In the genomic region with DNA sequence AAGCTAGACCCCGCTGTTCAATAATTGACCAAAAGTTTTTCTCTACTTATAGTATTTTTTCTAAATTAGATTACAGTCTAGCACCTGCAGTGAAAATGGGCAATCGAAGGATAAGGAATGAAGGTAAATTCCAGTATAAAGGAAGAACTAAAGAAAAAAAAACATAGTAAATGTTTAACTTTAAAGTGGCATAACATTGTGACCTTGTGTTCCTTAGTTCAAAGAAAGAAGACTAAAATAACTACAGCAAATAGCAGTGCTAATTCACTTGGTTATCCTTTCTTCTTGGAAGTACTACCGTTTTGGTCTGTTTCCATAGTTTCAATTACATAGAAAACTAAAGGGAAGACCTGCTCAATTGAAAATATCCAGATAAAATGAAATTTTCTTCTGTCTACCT, we compare ENCODE assay signal across 31 cellular contexts. TPM values are rescaled to one million over a fixed set of nuclear protein-coding genes. Genes with fewer than 3 reads are reported as not detected.
DNase-seq lines count a peak whose midpoint lies in the region; ATAC-seq and TF ChIP-seq lines count a peak whose summit lies in the region.
"Had no signal": no experiment of that assay in that cellular context is flagged by ENCODE, and none has a peak within 500 bp of the region (broad histone marks: within the 10 kb centered on the region; RNA-seq: fewer than 3 reads in every experiment).

No MANE protein-coding gene starts in this region.

- H3K9me3 ChIP-seq in T-helper 17 cell (ENCODE audit: control insufficient read depth, low read length, poor library complexity, severe bottlenecking) (no peaks in the 10 kb centered on the region), mucosa of descending colon (no peaks in the 10 kb centered on the region), stomach (no peaks in the 10 kb centered on the region), suprapubic skin (no peaks in the 10 kb centered on the region)
- H3K9me3 ChIP-seq: ascending aorta, SJCRH30, spleen, thyroid gland had no signal

- no peaks in the 10 kb centered on the region for H3K36me3 ChIP-seq in mucosa of descending colon (ENCODE audit: low read depth)
- H3K36me3 ChIP-seq in stomach = no peaks in the 10 kb centered on the region
- no peaks in the 10 kb centered on the region for H3K36me3 ChIP-seq in suprapubic skin
- H3K36me3 ChIP-seq: ascending aorta, SJCRH30, spleen, thyroid gland had no signal

- TF ChIP-seq EP300 in stomach (IDR thresholded peaks at IDR 0.05) (no peak), suprapubic skin (IDR thresholded peaks at IDR 0.05) (no peak)

- H3K27ac ChIP-seq in stomach (peak overlapping the region in 4 of 5 donors; percentile 2 to 56 (median 36)), coronary artery (no peak overlapping the region), suprapubic skin (no peak overlapping the region)
- H3K27ac ChIP-seq: ascending aorta, C4-2B, SJCRH30, spleen, thyroid gland had no signal

- no peak for TF ChIP-seq CTCF in mucosa of descending colon (IDR thresholded peaks at IDR 0.05)
- no peak for TF ChIP-seq CTCF in stomach (IDR thresholded peaks at IDR 0.05)
- TF ChIP-seq CTCF in coronary artery (IDR thresholded peaks at IDR 0.05) = no peak
- no peak for TF ChIP-seq CTCF in suprapubic skin (IDR thresholded peaks at IDR 0.05)

- ATAC-seq in T-helper 17 cell (no peak), mucosa of descending colon (peak; percentile 62)
- ATAC-seq: K562; naive thymus-derived CD8-positive, alpha-beta T cell; right cardiac atrium; stimulated activated naive CD8-positive, alpha-beta T cell treated with anti-CD3 and anti-CD28 coated beads, Interleukin-15, amount 100 ng/mL, for 72 hours; WTC11 had no signal

- H3K4me1 ChIP-seq in mucosa of descending colon (ENCODE audit: low read depth) (peaks cover 41% of the 10 kb centered on the region), stomach (peaks cover 70 to 100% (median 91%) of the 10 kb centered on the region in 4 donors), suprapubic skin (peaks cover 44% of the 10 kb centered on the region)

- H3K27me3 ChIP-seq in stomach (no peaks in the 10 kb centered on the region), suprapubic skin (no peaks in the 10 kb centered on the region)
- H3K27me3 ChIP-seq: ascending aorta, SJCRH30, spleen, thyroid gland had no signal

- intact Hi-C loops in mucosa of descending colon (cut with DNase I, micrococcal nuclease) = no loop called here
- intact Hi-C loops in stomach (cut with DNase I; ENCODE audit: low total_unique reads) = no loop called here

- H3K27me3 Mint-ChIP-seq in T-helper 17 cell (no peaks in the 10 kb centered on the region), immature natural killer cell (ENCODE audit: low read depth in 3 of 3) (no peaks in the 10 kb centered on the region)
- H3K27me3 Mint-ChIP-seq: activated CD4-positive, alpha-beta T cell treated with anti-CD3 and anti-CD28 coated beads, Interleukin-2, amount 10 ng/mL, durations not matched to agents 7 days and 5 days; naive thymus-derived CD8-positive, alpha-beta T cell; stimulated activated naive CD8-positive, alpha-beta T cell treated with anti-CD3 and anti-CD28 coated beads, Interleukin-15, amount 100 ng/mL, for 72 hours had no signal

- H3K4me3 Mint-ChIP-seq in T-helper 17 cell (no peak overlapping the region), immature natural killer cell (peak overlapping the region in 1 of 5 donors; percentile 22)
- H3K4me3 Mint-ChIP-seq: activated CD4-positive, alpha-beta T cell treated with anti-CD3 and anti-CD28 coated beads, Interleukin-2, amount 10 ng/mL, durations not matched to agents 7 days and 5 days; naive thymus-derived CD8-positive, alpha-beta T cell; stimulated activated naive CD8-positive, alpha-beta T cell treated with anti-CD3 and anti-CD28 coated beads, Interleukin-15, amount 100 ng/mL, for 72 hours; WTC11 had no signal

- H3K9me3 Mint-ChIP-seq in immature natural killer cell = no peaks in the 10 kb centered on the region
- H3K9me3 Mint-ChIP-seq: activated CD4-positive, alpha-beta T cell treated with anti-CD3 and anti-CD28 coated beads, Interleukin-2, amount 10 ng/mL, durations not matched to agents 7 days and 5 days; naive thymus-derived CD8-positive, alpha-beta T cell; stimulated activated naive CD8-positive, alpha-beta T cell treated with anti-CD3 and anti-CD28 coated beads, Interleukin-15, amount 100 ng/mL, for 72 hours; WTC11 had no signal

- no peak for TF ChIP-seq POLR2A in stomach (IDR thresholded peaks at IDR 0.05)
- no peak for TF ChIP-seq POLR2A in suprapubic skin (IDR thresholded peaks at IDR 0.05)

- H3K36me3 Mint-ChIP-seq in T-helper 17 cell (ENCODE audit: low read depth) (peaks cover 3% of the 10 kb centered on the region), immature natural killer cell (peaks cover 0 to 2% (median 0%) of the 10 kb centered on the region in 3 donors)

- DNase-seq in T-helper 17 cell = no peak
- DNase-seq in immature natural killer cell = no peak
- DNase-seq in mucosa of descending colon = no peak
- no peak for DNase-seq in stomach
- no peak for DNase-seq in stimulated activated CD8-positive, alpha-beta memory T cell treated with anti-CD3 and anti-CD28 coated beads, Interleukin-4, amount 100 ng/mL, for 48 hours
- no peak for DNase-seq in coronary artery (ENCODE audit: low spot score)
- DNase-seq in suprapubic skin (ENCODE audit: low spot score in 2 of 2) = no peak
- DNase-seq: activated CD4-positive, alpha-beta T cell treated with anti-CD3 and anti-CD28 coated beads, Interleukin-2, amount 10 ng/mL, durations not matched to agents 7 days and 5 days; activated effector memory CD4-positive, alpha-beta T cell treated with anti-CD3 and anti-CD28 coated beads, Interleukin-2, amount 50 U/mL, for 16 hours; activated T-cell treated with anti-CD3 and anti-CD28 coated beads, Interleukin-2, amount 50 U/mL, for 1 hour; COR-L47; dermis blood vessel endothelial cell; DMS79; hypothalamus; midbrain; naive thymus-derived CD8-positive, alpha-beta T cell; NCI-H1105 treated with DMSO at 0.1 percent for 48 hours; NCI-H187 treated with DMSO at 0.1 percent for 48 hours; NCI-H2171; NCI-H510A treated with DMSO at 0.1 percent for 48 hours; right cardiac atrium; SJCRH30; spleen; stimulated activated CD4-positive, alpha-beta T cell treated with anti-CD3 and anti-CD28 coated beads, Interleukin-2, amount 100 ng/mL, for 24 hours; stimulated activated naive CD8-positive, alpha-beta T cell treated with anti-CD3 and anti-CD28 coated beads, Interleukin-15, amount 100 ng/mL, for 72 hours; T1000; thyroid gland had no signal

- H3K27ac Mint-ChIP-seq in T-helper 17 cell (peak overlapping the region; percentile 37), immature natural killer cell (peak overlapping the region in 5 of 6 donors; percentile 0 to 76 (median 69))
- H3K27ac Mint-ChIP-seq: activated CD4-positive, alpha-beta T cell treated with anti-CD3 and anti-CD28 coated beads, Interleukin-2, amount 10 ng/mL, durations not matched to agents 7 days and 5 days; stimulated activated naive CD8-positive, alpha-beta T cell treated with anti-CD3 and anti-CD28 coated beads, Interleukin-15, amount 100 ng/mL, for 72 hours; WTC11 had no signal

- H3K4me3 ChIP-seq in mucosa of descending colon (no peak overlapping the region), stomach (no peak overlapping the region), coronary artery (no peak overlapping the region), suprapubic skin (no peak overlapping the region)
- H3K4me3 ChIP-seq: ascending aorta, K562, SJCRH30, spleen, thyroid gland had no signal

- 30 to 53% (median 43%) methylated on average over 3 of the region's 3 CpGs for WGBS in stomach, 5 donors
- WGBS in suprapubic skin = 83% methylated on average over 3 of the region's 3 CpGs

- H3K4me1 Mint-ChIP-seq in T-helper 17 cell (peaks cover 39% of the 10 kb centered on the region), immature natural killer cell (peaks cover 49 to 63% of the 10 kb centered on the region in 2 donors)

RNA-seq across cellular contexts. Expression of a gene that starts 24.2 kb away (rescaled TPM):
- total RNA-seq in T-helper 17 cell (10 to 100 TPM; 42.3 to 45.7 TPM), mucosa of descending colon (10 to 100 TPM; 56.2 to 76.4 (median 70.5) TPM), stomach (10 to 100 TPM; 23.3 to 76.4 (median 53.8) TPM), suprapubic skin (100 to 1,000 TPM in 1 of 4 donors, 10 to 100 TPM in 3; 62.9 to 111 (median 83.5) TPM)
- polyA plus RNA-seq in immature natural killer cell (10 to 100 TPM; 33.8 to 66.0 (median 53.4) TPM), stomach (10 to 100 TPM; 33.6 to 46.6 (median 35.2) TPM)

RNA-seq across cellular contexts. Expression of a gene that starts 50.2 kb away (rescaled TPM):
- total RNA-seq in T-helper 17 cell = 1 to 10 TPM; 1.7 to 2.1 TPM
- 1 to 10 TPM in 2 of 3 donors, under 1 TPM in 1; 0.31 to 1.7 (median 1.3) TPM for polyA plus RNA-seq in immature natural killer cell
- 10 to 100 TPM in 2 of 3 donors, 1 to 10 TPM in 1; 6.9 to 23.3 (median 11.9) TPM for total RNA-seq in mucosa of descending colon
- total RNA-seq in stomach = 1 to 10 TPM in 4 of 5 donors, under 1 TPM in 1; 0.45 to 4.7 (median 3.9) TPM
- polyA plus RNA-seq in stomach = 1 to 10 TPM in 2 of 3 donors, under 1 TPM in 1; 0.63 to 2.2 (median 1.2) TPM
- total RNA-seq in suprapubic skin = 1 to 10 TPM; 2.8 to 8.2 (median 4.8) TPM

Comparison
In these comparisons a context has a peak if more than half of its experiments do, and no peak if none do; other contexts are left out.
1. H3K27ac ChIP-seq: peak in stomach (4 of 5); none in coronary artery (0 of 2) and suprapubic skin (single experiment).